27 cellular contexts compared by ENCODE assay signal in the genomic region with DNA sequence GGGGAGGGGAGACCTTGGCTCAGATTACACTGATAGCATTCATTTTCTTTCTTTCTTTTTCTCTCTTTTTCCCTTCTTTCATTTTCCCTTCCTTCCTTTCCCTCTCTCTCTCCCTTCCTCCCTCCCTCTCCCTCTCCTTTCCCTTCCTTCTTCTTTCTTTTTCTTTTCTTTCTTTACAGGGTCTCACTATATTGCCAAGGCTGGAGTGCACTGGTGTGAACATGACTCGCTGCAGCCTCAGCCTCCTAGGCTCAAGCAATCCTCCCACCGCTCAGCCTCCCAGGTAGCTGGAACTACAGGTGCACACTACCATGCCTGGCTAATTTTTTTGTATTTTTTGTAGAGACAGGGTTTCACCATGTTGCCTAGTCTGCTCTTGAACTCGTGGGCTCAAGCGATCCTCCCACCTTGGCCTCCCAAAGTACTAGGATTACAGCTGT.
"Had no signal": no experiment of that assay in that cellular context is flagged by ENCODE, and none has a peak within 500 bp of the region (broad histone marks: within the 10 kb centered on the region; RNA-seq: fewer than 3 reads in every experiment).

No MANE protein-coding gene starts in this region.

- H3K9me3 Mint-ChIP-seq: activated B cell treated with CpG ODN at 0.5 μM for 24 hours; activated CD4-positive, alpha-beta memory T cell treated with anti-CD3 and anti-CD28 coated beads for 36 hours; activated CD4-positive, alpha-beta T cell treated with anti-CD3 and anti-CD28 coated beads, Interleukin-2, amount 10 ng/mL, durations not matched to agents 24 days and 14 days; activated naive CD4-positive, alpha-beta T cell treated with anti-CD3 and anti-CD28 coated beads, Interleukin-2, amount 50 U/mL, for 72 hours; activated naive CD8-positive, alpha-beta T cell treated with anti-CD3 and anti-CD28 coated beads, Interleukin-2, amount 50 U/mL, for 24 hours; activated T-cell treated with anti-CD3 and anti-CD28 coated beads, Interleukin-2, amount 50 U/mL, for 4 hours; brain had no signal

- H3K4me3 Mint-ChIP-seq: activated B cell treated with CpG ODN at 0.5 μM for 24 hours; activated CD4-positive, alpha-beta memory T cell treated with anti-CD3 and anti-CD28 coated beads for 36 hours; activated CD4-positive, alpha-beta T cell treated with anti-CD3 and anti-CD28 coated beads, Interleukin-2, amount 10 ng/mL, durations not matched to agents 24 days and 14 days; activated naive CD8-positive, alpha-beta T cell treated with anti-CD3 and anti-CD28 coated beads, Interleukin-2, amount 50 U/mL, for 24 hours; activated T-cell treated with anti-CD3 and anti-CD28 coated beads, Interleukin-2, amount 50 U/mL, for 4 hours; brain had no signal

- H3K27me3 Mint-ChIP-seq: activated B cell treated with CpG ODN at 0.5 μM for 24 hours; activated CD4-positive, alpha-beta memory T cell treated with anti-CD3 and anti-CD28 coated beads for 36 hours; activated naive CD8-positive, alpha-beta T cell treated with anti-CD3 and anti-CD28 coated beads, Interleukin-2, amount 50 U/mL, for 24 hours; brain had no signal

- H3K27ac Mint-ChIP-seq: activated B cell treated with CpG ODN at 0.5 μM for 24 hours; activated CD4-positive, alpha-beta memory T cell treated with anti-CD3 and anti-CD28 coated beads for 36 hours; activated CD4-positive, alpha-beta T cell treated with anti-CD3 and anti-CD28 coated beads, Interleukin-2, amount 10 ng/mL, durations not matched to agents 24 days and 14 days; activated naive CD4-positive, alpha-beta T cell treated with anti-CD3 and anti-CD28 coated beads, Interleukin-2, amount 50 U/mL, for 72 hours; activated naive CD8-positive, alpha-beta T cell treated with anti-CD3 and anti-CD28 coated beads, Interleukin-2, amount 50 U/mL, for 24 hours had no signal

- H3K36me3 Mint-ChIP-seq: activated CD4-positive, alpha-beta memory T cell treated with anti-CD3 and anti-CD28 coated beads for 36 hours; activated naive CD4-positive, alpha-beta T cell treated with anti-CD3 and anti-CD28 coated beads, Interleukin-2, amount 50 U/mL, for 72 hours had no signal

- H3K27me3 ChIP-seq: MG63 had no signal

- H3K4me1 Mint-ChIP-seq: activated B cell treated with CpG ODN at 0.5 μM for 24 hours; activated CD4-positive, alpha-beta T cell treated with anti-CD3 and anti-CD28 coated beads, Interleukin-2, amount 10 ng/mL, durations not matched to agents 24 days and 14 days; activated naive CD8-positive, alpha-beta T cell treated with anti-CD3 and anti-CD28 coated beads, Interleukin-2, amount 50 U/mL, for 24 hours had no signal

- H3K4me3 ChIP-seq: MG63 had no signal

- DNase-seq: activated B cell treated with CpG ODN at 0.5 μM for 24 hours; activated CD4-positive, alpha-beta memory T cell treated with anti-CD3 and anti-CD28 coated beads for 36 hours; activated CD4-positive, alpha-beta T cell treated with anti-CD3 and anti-CD28 coated beads for 1 hour; activated CD4-positive, alpha-beta T cell treated with anti-CD3 and anti-CD28 coated beads, Interleukin-2, amount 10 ng/mL, durations not matched to agents 24 days and 14 days; activated CD8-positive, alpha-beta memory T cell treated with anti-CD3 and anti-CD28 coated beads for 24 hours; activated effector memory CD4-positive, alpha-beta T cell treated with anti-CD3 and anti-CD28 coated beads, Interleukin-2, amount 50 U/mL, for 16 hours; activated naive CD4-positive, alpha-beta T cell treated with Interleukin-2 at 50 U/mL for 16 hours; activated naive CD8-positive, alpha-beta T cell treated with anti-CD3 and anti-CD28 coated beads, Interleukin-2, amount 50 U/mL, for 24 hours; activated T-cell treated with anti-CD3 and anti-CD28 coated beads, Interleukin-2, amount 50 U/mL, for 4 hours; amygdala; MG63; MV-4-11; NCI-H1092 treated with DMSO at 0.1 percent for 48 hours; NCI-H1417 treated with DMSO at 0.1 percent for 48 hours; NCI-H1694; NCI-H2029 treated with DMSO at 0.1 percent for 48 hours; NCI-H345; NCI-H510A; NCI-H526 treated with DMSO at 0.1 percent for 48 hours; NCI-H82; SIG-M5; T-helper 2 cell; T1000 had no signal

- H3K9me3 ChIP-seq: MG63 had no signal

- ATAC-seq: activated naive CD4-positive, alpha-beta T cell treated with anti-CD3 and anti-CD28 coated beads, Interleukin-2, amount 50 U/mL, for 72 hours; activated naive CD8-positive, alpha-beta T cell treated with anti-CD3 and anti-CD28 coated beads, Interleukin-2, amount 50 U/mL, for 24 hours; activated T-cell treated with anti-CD3 and anti-CD28 coated beads, Interleukin-2, amount 50 U/mL, for 4 hours had no signal

- FAIRE-seq: astrocyte, TTC549 had no signal
